1 cellular context compared by ENCODE assay signal in the genomic region with DNA sequence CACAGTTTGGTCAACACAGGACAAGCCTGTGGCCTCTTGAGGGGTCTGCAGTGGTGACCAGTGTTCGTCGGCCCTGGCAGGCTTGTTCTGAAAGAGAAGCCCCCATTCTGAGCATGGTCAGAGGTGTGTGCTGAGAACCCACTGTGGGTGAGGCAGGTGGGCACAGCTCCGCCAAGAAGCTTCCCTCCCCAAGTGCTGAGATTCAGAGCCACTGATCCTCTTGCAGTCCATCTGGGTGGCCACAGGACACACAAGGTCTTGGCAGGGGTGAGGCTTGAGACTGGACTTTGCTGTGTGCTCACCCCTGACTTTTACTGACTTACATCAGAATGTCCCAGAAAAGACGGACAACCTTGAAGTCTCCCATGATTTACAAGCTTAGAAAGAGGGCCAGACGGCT.
TF ChIP-seq lines count a peak whose summit lies in the region.

No MANE protein-coding gene starts in this region.

TF ChIP-seq in HEK293, 187 proteins besides CTCF, POLR2A, EP300 and RAD21 (continued from another document):
- TF ChIP-seq ZNF174 (tag by site-specific recombination; IDR thresholded peaks at IDR 0.05) (no peak), ZNF423 (tag by site-specific recombination; IDR thresholded peaks at IDR 0.05) (no peak), ZNF670 (tag by site-specific recombination; IDR thresholded peaks at IDR 0.05; ENCODE audit: low read depth) (no peak), ZNF169 (tag by site-specific recombination; IDR thresholded peaks at IDR 0.05) (no peak), ZNF433 (tag by site-specific recombination; IDR thresholded peaks at IDR 0.05; ENCODE audit: low read depth) (no peak)
- TF ChIP-seq, protein P1, sequence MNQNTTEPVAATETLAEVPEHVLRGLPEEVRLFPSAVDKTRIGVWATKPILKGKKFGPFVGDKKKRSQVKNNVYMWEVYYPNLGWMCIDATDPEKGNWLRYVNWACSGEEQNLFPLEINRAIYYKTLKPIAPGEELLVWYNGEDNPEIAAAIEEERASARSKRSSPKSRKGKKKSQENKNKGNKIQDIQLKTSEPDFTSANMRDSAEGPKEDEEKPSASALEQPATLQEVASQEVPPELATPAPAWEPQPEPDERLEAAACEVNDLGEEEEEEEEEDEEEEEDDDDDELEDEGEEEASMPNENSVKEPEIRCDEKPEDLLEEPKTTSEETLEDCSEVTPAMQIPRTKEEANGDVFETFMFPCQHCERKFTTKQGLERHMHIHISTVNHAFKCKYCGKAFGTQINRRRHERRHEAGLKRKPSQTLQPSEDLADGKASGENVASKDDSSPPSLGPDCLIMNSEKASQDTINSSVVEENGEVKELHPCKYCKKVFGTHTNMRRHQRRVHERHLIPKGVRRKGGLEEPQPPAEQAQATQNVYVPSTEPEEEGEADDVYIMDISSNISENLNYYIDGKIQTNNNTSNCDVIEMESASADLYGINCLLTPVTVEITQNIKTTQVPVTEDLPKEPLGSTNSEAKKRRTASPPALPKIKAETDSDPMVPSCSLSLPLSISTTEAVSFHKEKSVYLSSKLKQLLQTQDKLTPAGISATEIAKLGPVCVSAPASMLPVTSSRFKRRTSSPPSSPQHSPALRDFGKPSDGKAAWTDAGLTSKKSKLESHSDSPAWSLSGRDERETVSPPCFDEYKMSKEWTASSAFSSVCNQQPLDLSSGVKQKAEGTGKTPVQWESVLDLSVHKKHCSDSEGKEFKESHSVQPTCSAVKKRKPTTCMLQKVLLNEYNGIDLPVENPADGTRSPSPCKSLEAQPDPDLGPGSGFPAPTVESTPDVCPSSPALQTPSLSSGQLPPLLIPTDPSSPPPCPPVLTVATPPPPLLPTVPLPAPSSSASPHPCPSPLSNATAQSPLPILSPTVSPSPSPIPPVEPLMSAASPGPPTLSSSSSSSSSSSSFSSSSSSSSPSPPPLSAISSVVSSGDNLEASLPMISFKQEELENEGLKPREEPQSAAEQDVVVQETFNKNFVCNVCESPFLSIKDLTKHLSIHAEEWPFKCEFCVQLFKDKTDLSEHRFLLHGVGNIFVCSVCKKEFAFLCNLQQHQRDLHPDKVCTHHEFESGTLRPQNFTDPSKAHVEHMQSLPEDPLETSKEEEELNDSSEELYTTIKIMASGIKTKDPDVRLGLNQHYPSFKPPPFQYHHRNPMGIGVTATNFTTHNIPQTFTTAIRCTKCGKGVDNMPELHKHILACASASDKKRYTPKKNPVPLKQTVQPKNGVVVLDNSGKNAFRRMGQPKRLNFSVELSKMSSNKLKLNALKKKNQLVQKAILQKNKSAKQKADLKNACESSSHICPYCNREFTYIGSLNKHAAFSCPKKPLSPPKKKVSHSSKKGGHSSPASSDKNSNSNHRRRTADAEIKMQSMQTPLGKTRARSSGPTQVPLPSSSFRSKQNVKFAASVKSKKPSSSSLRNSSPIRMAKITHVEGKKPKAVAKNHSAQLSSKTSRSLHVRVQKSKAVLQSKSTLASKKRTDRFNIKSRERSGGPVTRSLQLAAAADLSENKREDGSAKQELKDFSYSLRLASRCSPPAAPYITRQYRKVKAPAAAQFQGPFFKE (tag by site-specific recombination; IDR thresholded peaks at IDR 0.05; ENCODE audit: borderline replicate concordance): no peak
TF ChIP-seq in HEK293: peak in this region for 0.
